In genomic region chr1:52603301-52603675, GRCh38 we compare ENCODE assay signal across 10 cellular contexts. TPM values are rescaled to one million over a fixed set of nuclear protein-coding genes. Genes with fewer than 3 reads are reported as not detected.
A peak's percentile ranks its signal among the peaks of the same experiment; 100 is the strongest.
DNase-seq lines count a peak whose midpoint lies in the region; ATAC-seq, FAIRE-seq and TF ChIP-seq lines count a peak whose summit lies in the region.
"Had no signal": no experiment of that assay in that cellular context is flagged by ENCODE, and none has a peak within 500 bp of the region (broad histone marks: within the 10 kb centered on the region; RNA-seq: fewer than 3 reads in every experiment).

No MANE protein-coding gene starts in this region.

- H3K36me3 Mint-ChIP-seq in activated naive CD4-positive, alpha-beta T cell treated with anti-CD3 and anti-CD28 coated beads for 36 hours (ENCODE audit: low read depth): peaks cover 23% of the 10 kb centered on the region
- H3K36me3 Mint-ChIP-seq in activated naive CD8-positive, alpha-beta T cell treated with anti-CD3 and anti-CD28 coated beads, Interleukin-2, amount 50 U/mL, for 24 hours (ENCODE audit: low read depth): peaks cover 12% of the 10 kb centered on the region
- H3K36me3 Mint-ChIP-seq in type B pancreatic cell: peaks cover 18% of the 10 kb centered on the region

- DNase-seq in activated naive CD4-positive, alpha-beta T cell treated with anti-CD3 and anti-CD28 coated beads for 36 hours: peak; percentile 19
- no peak for DNase-seq in activated naive CD4-positive, alpha-beta T cell (lab: John Stamatoyannopoulos, UW)
- DNase-seq in activated naive CD8-positive, alpha-beta T cell treated with anti-CD3 and anti-CD28 coated beads, Interleukin-2, amount 50 U/mL, for 24 hours: no peak
- DNase-seq in type B pancreatic cell (ENCODE audit: extremely low spot score, unreplicated experiment) (no peak), dedifferentiated amniotic fluid mesenchymal stem cell (ENCODE audit: extremely low spot score) (no peak), H54 (ENCODE audit: insufficient read length, low spot score) (no peak)
- DNase-seq: Calu3 had no signal

- no peaks in the 10 kb centered on the region for H3K9me3 Mint-ChIP-seq in activated naive CD4-positive, alpha-beta T cell treated with anti-CD3 and anti-CD28 coated beads for 36 hours
- H3K9me3 Mint-ChIP-seq in activated naive CD8-positive, alpha-beta T cell treated with anti-CD3 and anti-CD28 coated beads, Interleukin-2, amount 50 U/mL, for 24 hours: no peaks in the 10 kb centered on the region
- H3K9me3 Mint-ChIP-seq in type B pancreatic cell: no peaks in the 10 kb centered on the region

- TF ChIP-seq CTCF in type B pancreatic cell (conservative IDR thresholded peaks at IDR 0.05): no peak

- peak overlapping the region; percentile 90 for H3K4me3 Mint-ChIP-seq in activated naive CD4-positive, alpha-beta T cell treated with anti-CD3 and anti-CD28 coated beads for 36 hours
- H3K4me3 Mint-ChIP-seq in activated naive CD8-positive, alpha-beta T cell treated with anti-CD3 and anti-CD28 coated beads, Interleukin-2, amount 50 U/mL, for 24 hours: peak overlapping the region; percentile 83
- H3K4me3 Mint-ChIP-seq in type B pancreatic cell: peak overlapping the region; percentile 87

- H3K36me3 ChIP-seq in mucosa of stomach (ENCODE audit: control insufficient read depth, insufficient read depth, low read length): no peaks in the 10 kb centered on the region

- no peak overlapping the region for H3K4me3 ChIP-seq in mucosa of stomach (ENCODE audit: low read length)

- no peak for ATAC-seq in activated naive CD8-positive, alpha-beta T cell treated with anti-CD3 and anti-CD28 coated beads, Interleukin-2, amount 50 U/mL, for 24 hours
- ATAC-seq in HG03025 (IDR thresholded peaks at IDR 0.05; ENCODE audit: low FRiP score, unreplicated experiment): no peak
- ATAC-seq: HCT116 had no signal

- CTCF ChIA-PET in activated naive CD4-positive, alpha-beta T cell treated with anti-CD3 and anti-CD28 coated beads for 36 hours (lab: Charles Lee): interaction anchor here (0.6 to 1.4 kb wide), 4 partner anchors 10 to 199 kb away, joined by 3 to 4 read pairs (median 4); partner anchors contain the start of genes ORC1 and SHISAL2A

- TF ChIP-seq POLR2A in H54 (IDR thresholded peaks at IDR 0.05; ENCODE audit: low read depth, low read length): no peak

- peak overlapping the region; percentile 91 for H3K27ac Mint-ChIP-seq in activated naive CD4-positive, alpha-beta T cell treated with anti-CD3 and anti-CD28 coated beads for 36 hours
- peak overlapping the region; percentile 92 for H3K27ac Mint-ChIP-seq in activated naive CD8-positive, alpha-beta T cell treated with anti-CD3 and anti-CD28 coated beads, Interleukin-2, amount 50 U/mL, for 24 hours
- peak overlapping the region; percentile 85 for H3K27ac Mint-ChIP-seq in type B pancreatic cell

- H3K27me3 ChIP-seq in mucosa of stomach (ENCODE audit: control insufficient read depth, insufficient read depth, low read length): peaks cover 19% of the 10 kb centered on the region

- FAIRE-seq in H54 (lab: Jason Lieb, UNC): no peak

- H3K4me1 Mint-ChIP-seq in activated naive CD4-positive, alpha-beta T cell treated with anti-CD3 and anti-CD28 coated beads for 36 hours (ENCODE audit: low read depth): peaks cover 38% of the 10 kb centered on the region
- H3K4me1 Mint-ChIP-seq in activated naive CD8-positive, alpha-beta T cell treated with anti-CD3 and anti-CD28 coated beads, Interleukin-2, amount 50 U/mL, for 24 hours: peaks cover 29% of the 10 kb centered on the region
- peaks cover 29% of the 10 kb centered on the region for H3K4me1 Mint-ChIP-seq in type B pancreatic cell (ENCODE audit: unreplicated experiment)

- H3K9me3 ChIP-seq in mucosa of stomach (ENCODE audit: control insufficient read depth, low read length): no peaks in the 10 kb centered on the region

- peaks cover 11% of the 10 kb centered on the region for H3K4me1 ChIP-seq in mucosa of stomach (ENCODE audit: control insufficient read depth, insufficient read depth, low read length)

- intact Hi-C loops in activated naive CD4-positive, alpha-beta T cell treated with anti-CD3 and anti-CD28 coated beads for 36 hours (cut with micrococcal nuclease): loop anchor here (2.0 kb wide), 1 partner anchor 56 kb away; no protein-coding TSS in a partner anchor

- no peaks in the 10 kb centered on the region for H3K27me3 Mint-ChIP-seq in activated naive CD4-positive, alpha-beta T cell treated with anti-CD3 and anti-CD28 coated beads for 36 hours (ENCODE audit: low read depth)
- no peaks in the 10 kb centered on the region for H3K27me3 Mint-ChIP-seq in activated naive CD8-positive, alpha-beta T cell treated with anti-CD3 and anti-CD28 coated beads, Interleukin-2, amount 50 U/mL, for 24 hours
- H3K27me3 Mint-ChIP-seq in type B pancreatic cell: peaks cover 10% of the 10 kb centered on the region

- peak overlapping the region; percentile 62 for H3K9ac ChIP-seq in mucosa of stomach (ENCODE audit: low read length)

RNA-seq across cellular contexts. Expression of gene GPX7, which starts 1.1 kb away (rescaled TPM):
- 10 to 100 TPM; 20.4 to 20.6 TPM for total RNA-seq in activated naive CD4-positive, alpha-beta T cell treated with anti-CD3 and anti-CD28 coated beads for 36 hours
- total RNA-seq in type B pancreatic cell (ENCODE audit: low replicate concordance): 20.4 and 35.4 TPM in 2 replicates
- total RNA-seq: Calu3 had no signal

RNA-seq across cellular contexts. Expression of gene SHISAL2A, which starts 29.7 kb away (rescaled TPM):
- 10 to 100 TPM; 11.3 to 11.4 TPM for total RNA-seq in activated naive CD4-positive, alpha-beta T cell treated with anti-CD3 and anti-CD28 coated beads for 36 hours
- not detected in 2 replicates for total RNA-seq in type B pancreatic cell (ENCODE audit: low replicate concordance)
- total RNA-seq: Calu3 had no signal

RNA-seq across cellular contexts. Expression of gene TUT4, which starts 50.4 kb away (rescaled TPM):
- total RNA-seq in activated naive CD4-positive, alpha-beta T cell treated with anti-CD3 and anti-CD28 coated beads for 36 hours: 10 to 100 TPM; 48.1 to 51.2 TPM
- 69.4 and 108 TPM in 2 replicates for total RNA-seq in type B pancreatic cell (ENCODE audit: low replicate concordance)

Comparison
In these comparisons a context has a peak if more than half of its experiments do, and no peak if none do; other contexts are left out.
1. RNA of gene SHISAL2A, which starts 29.7 kb away (total RNA-seq): 11.3 to 11.4 TPM in activated naive CD4-positive, alpha-beta T cell treated with anti-CD3 and anti-CD28 coated beads for 36 hours; not detected in type B pancreatic cell; every median in the first group is over 10 times any median in the second.
2. Peak in every context shown above with its lines, with median percentiles within 50 percentile points of each other: H3K27ac Mint-ChIP-seq and H3K4me3 Mint-ChIP-seq.